In genomic region chr10:110016037-110016436, GRCh38 we compare ENCODE assay signal across 9 cellular contexts. TPM values are rescaled to one million over a fixed set of nuclear protein-coding genes. Genes with fewer than 3 reads are reported as not detected.
DNase-seq lines count a peak whose midpoint lies in the region; ATAC-seq, FAIRE-seq and TF ChIP-seq lines count a peak whose summit lies in the region.
"Had no signal": no experiment of that assay in that cellular context is flagged by ENCODE, and none has a peak within 500 bp of the region (broad histone marks: within the 10 kb centered on the region; RNA-seq: fewer than 3 reads in every experiment).

No MANE protein-coding gene starts in this region.

- H3K27me3 Mint-ChIP-seq in activated naive CD8-positive, alpha-beta T cell: no peaks in the 10 kb centered on the region
- no peaks in the 10 kb centered on the region for H3K27me3 Mint-ChIP-seq in activated T-helper 1 cell treated with anti-CD3 and anti-CD28 coated beads, Interleukin-12 subunit alpha, Interleukin-12 subunit beta, Interleukin-2, Interleukin-4 antibody, amounts not matched to agents 30 ng/mL and 10 ng/mL and 1 ng/mL, durations not matched to agents 14 hours and 24 hours and 36 hours (ENCODE audit: insufficient read depth)

- peak overlapping the region; percentile 36 for H3K4me3 Mint-ChIP-seq in activated naive CD8-positive, alpha-beta T cell
- H3K4me3 Mint-ChIP-seq in activated T-helper 1 cell treated with anti-CD3 and anti-CD28 coated beads, Interleukin-12 subunit alpha, Interleukin-12 subunit beta, Interleukin-2, Interleukin-4 antibody, amounts not matched to agents 30 ng/mL and 10 ng/mL and 1 ng/mL, durations not matched to agents 14 hours and 24 hours and 36 hours: no peak overlapping the region

- H3K4me1 ChIP-seq in transverse colon: peaks cover 0 to 57% (median 18%) of the 10 kb centered on the region in 4 donors

- no peaks in the 10 kb centered on the region for H3K36me3 ChIP-seq in transverse colon

- in situ Hi-C loops in transverse colon (cut with MboI; ENCODE audit: low pct_ligation_motif_present in 1 of 4, low pct_unique_long_range_greater_than_20kb in 1 of 4, low sequenced_read_pairs in 3 of 4): no loop called here

- H3K27me3 ChIP-seq in transverse colon: no peaks in the 10 kb centered on the region

- H3K4me1 Mint-ChIP-seq in activated naive CD8-positive, alpha-beta T cell (ENCODE audit: low read depth): peaks cover 87% of the 10 kb centered on the region
- H3K4me1 Mint-ChIP-seq in activated T-helper 1 cell treated with anti-CD3 and anti-CD28 coated beads, Interleukin-12 subunit alpha, Interleukin-12 subunit beta, Interleukin-2, Interleukin-4 antibody, amounts not matched to agents 30 ng/mL and 10 ng/mL and 1 ng/mL, durations not matched to agents 14 hours and 24 hours and 36 hours (ENCODE audit: low read depth): peaks cover 62% of the 10 kb centered on the region

- DNase-seq in Right ventricle myocardium inferior (ENCODE audit: missing footprints) (no peak), cardiac septum (ENCODE audit: low spot score) (no peak), iPS-NIHi11 (ENCODE audit: low spot score) (peak; percentile 23), transverse colon (no peak), urothelium cell line (ENCODE audit: low spot score) (no peak)
- DNase-seq in activated T-helper 1 cell treated with anti-CD3 and anti-CD28 coated beads, Interleukin-12 subunit alpha, Interleukin-12 subunit beta, Interleukin-2, Interleukin-4 antibody, amounts not matched to agents 30 ng/mL and 10 ng/mL and 1 ng/mL, durations not matched to agents 14 hours and 24 hours and 36 hours (ENCODE audit: low spot score): no peak

- peak overlapping the region; percentile 87 for H3K27ac Mint-ChIP-seq in activated naive CD8-positive, alpha-beta T cell
- H3K27ac Mint-ChIP-seq in activated T-helper 1 cell treated with anti-CD3 and anti-CD28 coated beads, Interleukin-12 subunit alpha, Interleukin-12 subunit beta, Interleukin-2, Interleukin-4 antibody, amounts not matched to agents 30 ng/mL and 10 ng/mL and 1 ng/mL, durations not matched to agents 14 hours and 24 hours and 36 hours: no peak overlapping the region

- FAIRE-seq in urothelium cell line (lab: Jason Lieb, UNC): no peak
- FAIRE-seq: frontal cortex had no signal

- H3K4me3 ChIP-seq in transverse colon: no peak overlapping the region

- TF ChIP-seq POLR2A in transverse colon (IDR thresholded peaks at IDR 0.05): no peak

- peak overlapping the region in 1 of 4 donors; percentile 15 for H3K27ac ChIP-seq in transverse colon

- no peaks in the 10 kb centered on the region for H3K9me3 ChIP-seq in transverse colon

- peak in 4 of 5 experiments; percentile 20 to 33 (median 25) for TF ChIP-seq CTCF in transverse colon (IDR thresholded peaks at IDR 0.05)

- no peaks in the 10 kb centered on the region for H3K9me3 Mint-ChIP-seq in activated naive CD8-positive, alpha-beta T cell (ENCODE audit: low read depth)
- no peaks in the 10 kb centered on the region for H3K9me3 Mint-ChIP-seq in activated T-helper 1 cell treated with anti-CD3 and anti-CD28 coated beads, Interleukin-12 subunit alpha, Interleukin-12 subunit beta, Interleukin-2, Interleukin-4 antibody, amounts not matched to agents 30 ng/mL and 10 ng/mL and 1 ng/mL, durations not matched to agents 14 hours and 24 hours and 36 hours

- ATAC-seq in Right ventricle myocardium inferior (peak; percentile 35), GM21367 (IDR thresholded peaks at IDR 0.05; ENCODE audit: unreplicated experiment) (no peak)

- no peak for TF ChIP-seq EP300 in transverse colon (IDR thresholded peaks at IDR 0.05; ENCODE audit: low read depth)

- peaks cover 2% of the 10 kb centered on the region for H3K36me3 Mint-ChIP-seq in activated naive CD8-positive, alpha-beta T cell
- H3K36me3 Mint-ChIP-seq in activated T-helper 1 cell treated with anti-CD3 and anti-CD28 coated beads, Interleukin-12 subunit alpha, Interleukin-12 subunit beta, Interleukin-2, Interleukin-4 antibody, amounts not matched to agents 30 ng/mL and 10 ng/mL and 1 ng/mL, durations not matched to agents 14 hours and 24 hours and 36 hours (ENCODE audit: low read depth): peaks cover 10% of the 10 kb centered on the region

- intact Hi-C loops in Right ventricle myocardium inferior (cut with DNase I): no loop called here
- intact Hi-C loops in cardiac septum (cut with DNase I): no loop called here
- intact Hi-C loops in transverse colon (cut with DNase I; ENCODE audit: low total_unique reads): loop anchor here (10.0 kb wide), 1 partner anchor 131 kb away; no protein-coding TSS in a partner anchor
- intact Hi-C loops in activated T-helper 1 cell treated with anti-CD3 and anti-CD28 coated beads, Interleukin-12 subunit alpha, Interleukin-12 subunit beta, Interleukin-2, Interleukin-4 antibody, amounts not matched to agents 30 ng/mL and 10 ng/mL and 1 ng/mL, durations not matched to agents 14 hours and 24 hours and 36 hours (cut with micrococcal nuclease): no loop called here

RNA-seq across cellular contexts. Expression of gene ADD3, which starts 8.3 kb away (rescaled TPM):
- total RNA-seq in Right ventricle myocardium inferior (121 TPM), cardiac septum (77.2 TPM), transverse colon (100 to 1,000 TPM; 175 to 342 (median 258) TPM)
- total RNA-seq in activated T-helper 1 cell treated with anti-CD3 and anti-CD28 coated beads, Interleukin-12 subunit alpha, Interleukin-12 subunit beta, Interleukin-2, Interleukin-4 antibody, amounts not matched to agents 30 ng/mL and 10 ng/mL and 1 ng/mL, durations not matched to agents 14 hours and 24 hours and 36 hours: 30.1 and 36.6 TPM in 2 replicates
